In genomic region chr11:10895285-10895684, GRCh38 we compare ENCODE assay signal across 2 cellular contexts.
TF ChIP-seq lines count a peak whose summit lies in the region.

No MANE protein-coding gene starts in this region.

TF ChIP-seq in A549, 52 proteins besides CTCF, POLR2A, EP300 and RAD21:
- no peak for TF ChIP-seq JUNB (IDR thresholded peaks at IDR 0.05)
- no peak for TF ChIP-seq HOXB5 (CRISPR knock-in tag; IDR thresholded peaks at IDR 0.05)
- no peak for TF ChIP-seq POLR2AphosphoS2 (conservative IDR thresholded peaks at IDR 0.05; ENCODE audit: low read length)
- TF ChIP-seq NFE2L2 (conservative IDR thresholded peaks at IDR 0.05; ENCODE audit: low read length), result no peak
- no peak for TF ChIP-seq CHD4 (IDR thresholded peaks at IDR 0.05; ENCODE audit: borderline replicate concordance)
- TF ChIP-seq JUN (IDR thresholded peaks at IDR 0.05), result no peak
- no peak for TF ChIP-seq CEBPB (IDR thresholded peaks at IDR 0.05)
- no peak for TF ChIP-seq PBX3 (IDR thresholded peaks at IDR 0.05)
- no peak for TF ChIP-seq ZNF302 (CRISPR knock-in tag; IDR thresholded peaks at IDR 0.05)
- TF ChIP-seq ATOH8 (CRISPR knock-in tag; IDR thresholded peaks at IDR 0.05; ENCODE audit: low read depth), result no peak

TF ChIP-seq in K562, 482 proteins besides CTCF, POLR2A, EP300 and RAD21:
- TF ChIP-seq RFX1 (IDR thresholded peaks at IDR 0.05) (no peak), GABPB1 (CRISPR knock-in tag; IDR thresholded peaks at IDR 0.05) (no peak), MAFG (tag; conservative IDR thresholded peaks at IDR 0.05) (no peak), ATF4 (CRISPR knock-in tag; IDR thresholded peaks at IDR 0.05) (no peak), GATA2 (CRISPR knock-in tag; IDR thresholded peaks at IDR 0.05) (no peak), ZNF586 (CRISPR knock-in tag; conservative IDR thresholded peaks at IDR 0.05) (no peak), YBX1 (IDR thresholded peaks at IDR 0.05) (no peak), CGGBP1 (CRISPR knock-in tag; IDR thresholded peaks at IDR 0.05) (no peak)
TF ChIP-seq in K562: peak in this region for 0.
